Comparison of ENCODE assay signal across 4 cellular contexts in genomic region chr17:43846963-43847369, GRCh38.
TF ChIP-seq lines count a peak whose summit lies in the region.

CD300LG (plus strand) TSS chr17:43847176; CDS start chr17:43847217, 41 bp downstream.

TF ChIP-seq in IMR-90, 13 proteins besides CTCF, POLR2A, EP300 and RAD21:
- TF ChIP-seq ELK1 (IDR thresholded peaks at IDR 0.05; ENCODE audit: borderline replicate concordance, low read depth, low read length): no peak
- no peak for TF ChIP-seq RCOR1 (IDR thresholded peaks at IDR 0.05; ENCODE audit: insufficient replicate concordance, low read length)
- no peak for TF ChIP-seq BHLHE40 (IDR thresholded peaks at IDR 0.05; ENCODE audit: low read depth, low read length)
- TF ChIP-seq RFX5 (IDR thresholded peaks at IDR 0.05; ENCODE audit: low read depth, low read length): no peak
- TF ChIP-seq FOS (IDR thresholded peaks at IDR 0.05; ENCODE audit: low read depth, low read length): no peak
- no peak for TF ChIP-seq MAZ (IDR thresholded peaks at IDR 0.05; ENCODE audit: borderline replicate concordance, low read depth, low read length)
- TF ChIP-seq MAFK (IDR thresholded peaks at IDR 0.05; ENCODE audit: low read depth, low read length): no peak
- no peak for TF ChIP-seq NFE2L2 (IDR thresholded peaks at IDR 0.05; ENCODE audit: low read depth, low read length)
- TF ChIP-seq MXI1 (IDR thresholded peaks at IDR 0.05; ENCODE audit: borderline replicate concordance, low read depth, low read length): no peak
TF ChIP-seq in IMR-90: peak in this region for 0.

TF ChIP-seq in H1, 55 proteins besides CTCF, POLR2A, EP300 and RAD21:
- no peak for TF ChIP-seq RFX5 (IDR thresholded peaks at IDR 0.05; ENCODE audit: borderline replicate concordance, low read depth, low read length)
- TF ChIP-seq TCF12 (IDR thresholded peaks at IDR 0.05; ENCODE audit: low read depth, low read length): no peak
- no peak for TF ChIP-seq SP1 (IDR thresholded peaks at IDR 0.05; ENCODE audit: low read depth, low read length)
- no peak for TF ChIP-seq SP2 (IDR thresholded peaks at IDR 0.05; ENCODE audit: low read length)

TF ChIP-seq in HepG2, 621 proteins besides CTCF, POLR2A, EP300 and RAD21:
- peak; percentile 3 for TF ChIP-seq HNRNPLL (IDR thresholded peaks at IDR 0.05; ENCODE audit: low read depth, low read length, poor library complexity, severe bottlenecking)
- no peak for TF ChIP-seq TSC22D2 (CRISPR knock-in tag; IDR thresholded peaks at IDR 0.05; ENCODE audit: borderline replicate concordance)
- TF ChIP-seq ZNF407 (CRISPR knock-in tag; IDR thresholded peaks at IDR 0.05; ENCODE audit: not compliant biosample characterization): no peak
- no peak for TF ChIP-seq NFE2L2 (IDR thresholded peaks at IDR 0.05; ENCODE audit: low read length)
- TF ChIP-seq SP2 (CRISPR knock-in tag; IDR thresholded peaks at IDR 0.05): no peak
- TF ChIP-seq SMYD3 (CRISPR knock-in tag; IDR thresholded peaks at IDR 0.05): no peak
- TF ChIP-seq NRL (CRISPR knock-in tag; IDR thresholded peaks at IDR 0.05; ENCODE audit: borderline replicate concordance): 0 out of 2 replicates have a peak, but pooled peaks have one; percentile 53

TF ChIP-seq in GM12891, 5 proteins besides CTCF, POLR2A, EP300 and RAD21:
- TF ChIP-seq TAF1 (IDR thresholded peaks at IDR 0.05; ENCODE audit: low read depth, low read length) (no peak), POU2F2 (IDR thresholded peaks at IDR 0.05; ENCODE audit: low read depth, low read length) (no peak), POLR2AphosphoS5 (IDR thresholded peaks at IDR 0.05; ENCODE audit: low read depth, low read length) (no peak), SPI1 (IDR thresholded peaks at IDR 0.05; ENCODE audit: low read depth, low read length) (no peak), PAX5 (IDR thresholded peaks at IDR 0.05; ENCODE audit: insufficient read depth, low read length, severe bottlenecking) (no peak)
TF ChIP-seq in GM12891: peak in this region for 0.
